Comparison of ENCODE assay signal across 22 cellular contexts in the genomic region with DNA sequence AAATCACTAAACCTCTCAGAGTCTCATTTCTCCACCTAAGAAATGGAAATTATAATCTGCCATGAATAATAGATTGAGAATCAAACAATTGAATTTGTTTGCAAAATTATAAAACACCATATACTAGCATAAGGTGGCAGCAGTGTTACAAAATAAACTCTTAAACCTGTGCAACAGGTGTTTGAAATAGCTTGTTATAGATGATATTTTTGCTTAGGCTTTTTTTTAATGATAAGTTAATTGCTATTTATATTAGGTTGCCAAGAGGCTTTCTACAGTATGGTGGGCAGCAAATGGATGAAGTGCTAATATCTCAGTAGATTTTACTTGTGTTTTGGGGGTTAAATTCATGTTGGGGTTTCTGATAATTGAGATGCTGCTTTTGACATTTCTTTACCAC. TPM values are rescaled to one million over a fixed set of nuclear protein-coding genes. Genes with fewer than 3 reads are reported as not detected.
A peak's percentile ranks its signal among the peaks of the same experiment; 100 is the strongest.
DNase-seq lines count a peak whose midpoint lies in the region; ATAC-seq and TF ChIP-seq lines count a peak whose summit lies in the region.
"Had no signal": no experiment of that assay in that cellular context is flagged by ENCODE, and none has a peak within 500 bp of the region (broad histone marks: within the 10 kb centered on the region; RNA-seq: fewer than 3 reads in every experiment).

No MANE protein-coding gene starts in this region.

- TF ChIP-seq EP300 in gastroesophageal sphincter (IDR thresholded peaks at IDR 0.05), result no peak

- DNase-seq in activated naive CD8-positive, alpha-beta T cell treated with anti-CD3 and anti-CD28 coated beads for 36 hours, result no peak
- DNase-seq in RWPE2 (ENCODE audit: low spot score), result no peak
- DNase-seq in stimulated activated effector memory CD8-positive, alpha-beta T cell treated with anti-CD3 and anti-CD28 coated beads, Interleukin-12 subunit alpha, Interleukin-12 subunit beta, amount 100 ng/mL, for 72 hours (ENCODE audit: low spot score in 2 of 2), result no peak
- no peak for DNase-seq in AG08396 (ENCODE audit: low spot score)
- DNase-seq in activated naive CD4-positive, alpha-beta T cell treated with anti-CD3 and anti-CD28 coated beads, Interleukin-2, amount 50 U/mL, for 16 hours, result no peak
- DNase-seq: 8988T; Caco-2; CD8-positive, alpha-beta T cell; DMS79; KG1; NCI-H1048; NCI-H1417; NCI-H1694; NCI-H2029 treated with DMSO at 0.1 percent for 48 hours; NCI-H2227 treated with DMSO at 0.1 percent for 48 hours; NCI-H526 treated with DMSO at 0.1 percent for 48 hours; SIG-M5 had no signal

- no peak for TF ChIP-seq POLR2A in gastroesophageal sphincter (IDR thresholded peaks at IDR 0.05)

- no peak overlapping the region for H3K4me3 ChIP-seq in RWPE2 (ENCODE audit: severe bottlenecking)
- no peak overlapping the region for H3K4me3 ChIP-seq in gastroesophageal sphincter
- H3K4me3 ChIP-seq: BLaER1 had no signal

- no peaks in the 10 kb centered on the region for H3K9me3 ChIP-seq in RWPE2 (ENCODE audit: severe bottlenecking)
- H3K9me3 ChIP-seq in gastroesophageal sphincter, result no peaks in the 10 kb centered on the region
- H3K9me3 ChIP-seq: BLaER1, Caco-2 had no signal

- peak overlapping the region; percentile 34 for H3K27ac Mint-ChIP-seq in activated naive CD8-positive, alpha-beta T cell
- H3K27ac Mint-ChIP-seq in activated naive CD8-positive, alpha-beta T cell treated with anti-CD3 and anti-CD28 coated beads for 36 hours, result no peak overlapping the region
- H3K27ac Mint-ChIP-seq in stimulated activated effector memory CD8-positive, alpha-beta T cell treated with anti-CD3 and anti-CD28 coated beads, Interleukin-12 subunit alpha, Interleukin-12 subunit beta, amount 100 ng/mL, for 72 hours, result peak overlapping the region; percentile 41
- H3K27ac Mint-ChIP-seq: CD8-positive, alpha-beta T cell had no signal

- ATAC-seq in RWPE2 (ENCODE audit: low read depth), result no peak
- no peak for ATAC-seq in gastroesophageal sphincter
- no peak for ATAC-seq in stimulated activated effector memory CD8-positive, alpha-beta T cell treated with anti-CD3 and anti-CD28 coated beads, Interleukin-12 subunit alpha, Interleukin-12 subunit beta, amount 100 ng/mL, for 72 hours
- no peak for ATAC-seq in GM18909 (IDR thresholded peaks at IDR 0.05; ENCODE audit: poor library complexity, unreplicated experiment)
- ATAC-seq: CD8-positive, alpha-beta T cell; Panc1 had no signal

- peaks cover 14% of the 10 kb centered on the region for H3K4me1 Mint-ChIP-seq in activated naive CD8-positive, alpha-beta T cell (ENCODE audit: low read depth)
- H3K4me1 Mint-ChIP-seq in activated naive CD8-positive, alpha-beta T cell treated with anti-CD3 and anti-CD28 coated beads for 36 hours, result peaks cover 6% of the 10 kb centered on the region
- peaks cover 20% of the 10 kb centered on the region for H3K4me1 Mint-ChIP-seq in stimulated activated effector memory CD8-positive, alpha-beta T cell treated with anti-CD3 and anti-CD28 coated beads, Interleukin-12 subunit alpha, Interleukin-12 subunit beta, amount 100 ng/mL, for 72 hours

- H3K4me1 ChIP-seq in RWPE2 (ENCODE audit: insufficient read depth, poor library complexity, severe bottlenecking) (peaks cover 38% of the 10 kb centered on the region), gastroesophageal sphincter (peaks cover 6 to 70% (median 9%) of the 10 kb centered on the region in 3 donors)
- H3K4me1 ChIP-seq: BLaER1, Caco-2 had no signal

- no peak overlapping the region for H3K4me3 Mint-ChIP-seq in activated naive CD8-positive, alpha-beta T cell
- no peak overlapping the region for H3K4me3 Mint-ChIP-seq in activated naive CD8-positive, alpha-beta T cell treated with anti-CD3 and anti-CD28 coated beads for 36 hours
- no peak overlapping the region for H3K4me3 Mint-ChIP-seq in stimulated activated effector memory CD8-positive, alpha-beta T cell treated with anti-CD3 and anti-CD28 coated beads, Interleukin-12 subunit alpha, Interleukin-12 subunit beta, amount 100 ng/mL, for 72 hours
- H3K4me3 Mint-ChIP-seq: CD8-positive, alpha-beta T cell had no signal

- peaks cover 33% of the 10 kb centered on the region for H3K36me3 Mint-ChIP-seq in activated naive CD8-positive, alpha-beta T cell
- H3K36me3 Mint-ChIP-seq in activated naive CD8-positive, alpha-beta T cell treated with anti-CD3 and anti-CD28 coated beads for 36 hours, result peaks cover 26% of the 10 kb centered on the region
- peaks cover 79% of the 10 kb centered on the region for H3K36me3 Mint-ChIP-seq in stimulated activated effector memory CD8-positive, alpha-beta T cell treated with anti-CD3 and anti-CD28 coated beads, Interleukin-12 subunit alpha, Interleukin-12 subunit beta, amount 100 ng/mL, for 72 hours

- H3K9me3 Mint-ChIP-seq in activated naive CD8-positive, alpha-beta T cell (ENCODE audit: low read depth), result no peaks in the 10 kb centered on the region
- H3K9me3 Mint-ChIP-seq in activated naive CD8-positive, alpha-beta T cell treated with anti-CD3 and anti-CD28 coated beads for 36 hours, result no peaks in the 10 kb centered on the region
- no peaks in the 10 kb centered on the region for H3K9me3 Mint-ChIP-seq in stimulated activated effector memory CD8-positive, alpha-beta T cell treated with anti-CD3 and anti-CD28 coated beads, Interleukin-12 subunit alpha, Interleukin-12 subunit beta, amount 100 ng/mL, for 72 hours
- H3K9me3 Mint-ChIP-seq: CD8-positive, alpha-beta T cell had no signal

- no peaks in the 10 kb centered on the region for H3K27me3 ChIP-seq in RWPE2 (ENCODE audit: insufficient read depth, poor library complexity, severe bottlenecking)
- no peaks in the 10 kb centered on the region for H3K27me3 ChIP-seq in gastroesophageal sphincter
- H3K27me3 ChIP-seq: BLaER1 had no signal

- H3K27ac ChIP-seq in RWPE2 (ENCODE audit: poor library complexity, severe bottlenecking) (peak overlapping the region; percentile 65), gastroesophageal sphincter (peak overlapping the region in 3 of 4 donors; percentile 25 to 76 (median 38))
- H3K27ac ChIP-seq: BLaER1 had no signal

- H3K36me3 ChIP-seq in RWPE2 (ENCODE audit: low read depth) (peaks cover 67% of the 10 kb centered on the region), gastroesophageal sphincter (peaks cover 0 to 91% of the 10 kb centered on the region in 2 donors)

- no peaks in the 10 kb centered on the region for H3K27me3 Mint-ChIP-seq in activated naive CD8-positive, alpha-beta T cell
- H3K27me3 Mint-ChIP-seq in activated naive CD8-positive, alpha-beta T cell treated with anti-CD3 and anti-CD28 coated beads for 36 hours, result no peaks in the 10 kb centered on the region

- TF ChIP-seq CTCF in RWPE2 (IDR thresholded peaks at IDR 0.05; ENCODE audit: poor library complexity, severe bottlenecking) (no peak), gastroesophageal sphincter (IDR thresholded peaks at IDR 0.05) (no peak)

RNA-seq across cellular contexts. Expression of gene NR1D2, which starts 19.5 kb away (rescaled TPM):
- total RNA-seq in activated naive CD8-positive, alpha-beta T cell treated with anti-CD3 and anti-CD28 coated beads for 36 hours, result 1 to 10 TPM; 4.8 to 5.0 TPM
- 10 to 100 TPM; 36.9 to 52.1 (median 41.5) TPM for total RNA-seq in gastroesophageal sphincter

RNA-seq across cellular contexts. Expression of gene RPL15, which starts 47.6 kb away (rescaled TPM):
- total RNA-seq in activated naive CD8-positive, alpha-beta T cell treated with anti-CD3 and anti-CD28 coated beads for 36 hours, result 1,000 to 10,000 TPM; 2,473 to 2,489 TPM
- 1,000 to 10,000 TPM; 2,085 to 2,928 (median 2,309) TPM for total RNA-seq in gastroesophageal sphincter

RNA-seq across cellular contexts. Expression of gene NKIRAS1, which starts 47.7 kb away (rescaled TPM):
- total RNA-seq in activated naive CD8-positive, alpha-beta T cell treated with anti-CD3 and anti-CD28 coated beads for 36 hours, result 1 to 10 TPM; 6.4 to 6.9 TPM
- total RNA-seq in gastroesophageal sphincter, result 10 to 100 TPM; 18.8 to 29.9 (median 25.5) TPM

Comparison
In these comparisons a context has a peak if more than half of its experiments do, and no peak if none do; other contexts are left out.
1. RNA of gene NR1D2, which starts 19.5 kb away (total RNA-seq): 36.9 to 52.1 TPM in gastroesophageal sphincter; 4.8 to 5.0 TPM in activated naive CD8-positive, alpha-beta T cell treated with anti-CD3 and anti-CD28 coated beads for 36 hours; every median in the first group is over 4 times any median in the second.